In genomic region chrX:25524150-25524549, GRCh38 we compare ENCODE assay signal across 12 cellular contexts.
DNase-seq lines count a peak whose midpoint lies in the region; ATAC-seq, FAIRE-seq and TF ChIP-seq lines count a peak whose summit lies in the region.
"Had no signal": no experiment of that assay in that cellular context is flagged by ENCODE, and none has a peak within 500 bp of the region (broad histone marks: within the 10 kb centered on the region; RNA-seq: fewer than 3 reads in every experiment).

No MANE protein-coding gene starts in this region.

- no TSS peak for BruUV-seq in A673 (replicated peaks; lab: Mats Ljungman, UMichigan)

- H3K36me3 ChIP-seq in A673 (ENCODE audit: insufficient read depth, low read length, poor library complexity, severe bottlenecking) = no peaks in the 10 kb centered on the region
- no peaks in the 10 kb centered on the region for H3K36me3 ChIP-seq in body of pancreas (replicated peaks in 1 of 2; ENCODE audit: insufficient read depth in 1 of 2, low read depth in 2 of 2)
- H3K36me3 ChIP-seq: HAP-1, uterus had no signal

- H3K9me3 Mint-ChIP-seq in immature natural killer cell = peaks cover 0 to 3% (median 0%) of the 10 kb centered on the region in 6 donors
- no peaks in the 10 kb centered on the region for H3K9me3 Mint-ChIP-seq in activated naive CD4-positive, alpha-beta T cell treated with anti-CD3 and anti-CD28 coated beads, Interleukin-2, amount 50 U/mL, for 72 hours

- H3K27ac ChIP-seq in A673 (ENCODE audit: low read depth, low read length, poor library complexity, severe bottlenecking) (no peak overlapping the region), body of pancreas (no peak overlapping the region), substantia nigra (ENCODE audit: low read depth, low read length, poor library complexity, severe bottlenecking) (no peak overlapping the region)
- H3K27ac ChIP-seq: uterus had no signal

- peak; percentile 50 for ATAC-seq in body of pancreas
- ATAC-seq in activated naive CD4-positive, alpha-beta T cell treated with anti-CD3 and anti-CD28 coated beads, Interleukin-2, amount 50 U/mL, for 72 hours = no peak

- CTCF ChIA-PET in A673 (lab: Charles Lee) = interaction anchor here (0.6 to 0.9 kb wide), 2 partner anchors 161 to 445 kb away, joined by 4 read pairs; no protein-coding TSS in a partner anchor

- H3K4me1 ChIP-seq in A673 (ENCODE audit: insufficient read depth, low read length, poor library complexity, severe bottlenecking) (no peaks in the 10 kb centered on the region), body of pancreas (no peaks in the 10 kb centered on the region)
- H3K4me1 ChIP-seq: uterus had no signal

- peaks cover 0 to 3% (median 2%) of the 10 kb centered on the region in 3 donors for H3K27me3 Mint-ChIP-seq in immature natural killer cell (ENCODE audit: low read depth in 3 of 3)

- intact Hi-C loops in A673 (cut with micrococcal nuclease; ENCODE audit: unreplicated experiment) = no loop called here
- intact Hi-C loops in body of pancreas (cut with DNase I) = no loop called here

- H3K27ac Mint-ChIP-seq in immature natural killer cell = no peak overlapping the region
- H3K27ac Mint-ChIP-seq in activated naive CD4-positive, alpha-beta T cell treated with anti-CD3 and anti-CD28 coated beads, Interleukin-2, amount 50 U/mL, for 72 hours = no peak overlapping the region

- TF ChIP-seq CTCF in A673 (conservative IDR thresholded peaks at IDR 0.05; ENCODE audit: low read depth, low read length) (no peak), body of pancreas (IDR thresholded peaks at IDR 0.05) (no peak)

- no peaks in the 10 kb centered on the region for H3K9me3 ChIP-seq in A673 (ENCODE audit: low read depth, low read length, poor library complexity, severe bottlenecking)
- H3K9me3 ChIP-seq in body of pancreas = no peaks in the 10 kb centered on the region
- H3K9me3 ChIP-seq: HAP-1, uterus had no signal

- POLR2A ChIA-PET in A673 (lab: Charles Lee; ENCODE audit: low non-redundant PET) = no interaction called here

- 25 to 43% methylated on average over 2 of the region's 2 CpGs for WGBS in body of pancreas, 2 donors

- TF ChIP-seq POLR2A in body of pancreas (IDR thresholded peaks at IDR 0.05) = no peak

- H3K27me3 ChIP-seq in A673 (replicated peaks; ENCODE audit: insufficient read depth, low read depth, low read length, poor library complexity) = peaks cover 10% of the 10 kb centered on the region
- no peaks in the 10 kb centered on the region for H3K27me3 ChIP-seq in body of pancreas
- H3K27me3 ChIP-seq: uterus had no signal

- H3K4me1 Mint-ChIP-seq in immature natural killer cell = no peaks in the 10 kb centered on the region

- no peak overlapping the region for H3K4me3 Mint-ChIP-seq in immature natural killer cell

- H3K36me3 Mint-ChIP-seq in immature natural killer cell = no peaks in the 10 kb centered on the region
- no peaks in the 10 kb centered on the region for H3K36me3 Mint-ChIP-seq in activated naive CD4-positive, alpha-beta T cell treated with anti-CD3 and anti-CD28 coated beads, Interleukin-2, amount 50 U/mL, for 72 hours
- H3K36me3 Mint-ChIP-seq: brain had no signal

- peak; percentile 70 for FAIRE-seq in islet of Langerhans (lab: Jason Lieb, UNC)

- no peak overlapping the region for H3K4me3 ChIP-seq in A673 (ENCODE audit: low read depth, low read length, poor library complexity, severe bottlenecking)
- H3K4me3 ChIP-seq in body of pancreas = no peak overlapping the region
- H3K4me3 ChIP-seq: HAP-1, uterus had no signal

- peak; percentile 10 for DNase-seq in A673 (ENCODE audit: low spot score)
- peak; percentile 1 for DNase-seq in HuH-7 (ENCODE audit: low spot score)
- peak in 2 of 4 donors; percentile 2 to 29 for DNase-seq in body of pancreas
- no peak for DNase-seq in substantia nigra (lab: John Stamatoyannopoulos, UW)
- DNase-seq in immature natural killer cell = no peak
- DNase-seq in activated naive CD4-positive, alpha-beta T cell treated with anti-CD3 and anti-CD28 coated beads, Interleukin-2, amount 50 U/mL, for 72 hours (ENCODE audit: low spot score in 2 of 2) = no peak
- no peak for DNase-seq in NCI-H526 (lab: John Stamatoyannopoulos, UW)
- DNase-seq: activated CD4-positive, alpha-beta T cell treated with anti-CD3 and anti-CD28 coated beads for 1 hour; uterus had no signal

Comparison
In these comparisons a context has a peak if more than half of its experiments do, and no peak if none do; other contexts are left out.
1. DNase-seq: peak in A673 (single experiment) and HuH-7 (single experiment); none in substantia nigra (0 of 49), immature natural killer cell (0 of 3), activated naive CD4-positive, alpha-beta T cell treated with anti-CD3 and anti-CD28 coated beads, Interleukin-2, amount 50 U/mL, for 72 hours (0 of 2) and NCI-H526 (0 of 2).